In the genomic region with DNA sequence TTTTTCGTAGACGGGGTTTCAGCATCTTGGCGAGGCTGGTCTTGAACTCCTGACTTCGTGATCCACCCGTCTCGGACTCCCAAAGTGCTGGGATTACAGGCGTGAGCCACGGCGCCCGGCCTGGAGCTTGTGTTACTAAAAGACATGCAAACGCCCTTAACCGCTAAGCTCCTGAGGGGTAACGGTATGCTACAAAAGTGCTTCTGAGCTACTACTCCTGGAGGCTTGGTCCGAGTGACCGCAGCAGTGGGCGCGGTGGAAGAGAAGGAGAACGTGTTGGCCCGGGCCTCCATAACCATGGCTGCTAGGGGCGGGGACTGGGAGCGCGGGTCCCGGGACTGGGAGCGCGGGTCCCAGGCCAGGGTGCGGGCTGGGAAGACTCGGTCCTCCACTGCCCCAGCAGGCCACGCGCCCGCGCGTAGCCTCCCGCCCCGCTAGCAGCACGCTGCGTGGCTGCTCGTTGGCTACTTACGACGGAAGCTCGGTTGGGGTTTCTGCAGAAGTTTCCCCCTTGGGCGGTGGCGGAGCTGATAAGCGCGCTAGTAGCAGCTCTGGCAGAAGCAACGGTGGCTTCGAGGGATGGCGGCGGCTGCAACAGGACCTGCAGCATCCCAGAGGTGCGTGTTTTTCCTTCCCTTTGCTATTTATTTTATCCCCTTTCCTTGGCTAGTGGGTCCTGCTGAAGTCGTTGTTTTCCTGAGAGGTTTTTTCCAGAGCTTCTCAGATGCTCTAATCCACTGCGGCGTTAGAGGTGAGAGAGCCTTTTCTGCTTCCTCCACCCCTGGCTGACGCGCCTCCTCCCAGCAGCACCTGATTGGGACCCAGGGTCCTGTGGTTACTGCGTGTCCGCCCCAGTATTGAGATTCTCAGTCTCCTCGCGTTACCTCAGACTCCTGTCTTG, we compare ENCODE assay signal across 1 cellular context.
TF ChIP-seq lines count a peak whose summit lies in the region.

No MANE protein-coding gene starts in this region.

TF ChIP-seq in K562, 482 proteins besides CTCF, POLR2A, EP300 and RAD21 (continued from another document and continues in another):
- no peak for TF ChIP-seq ZNF518B (CRISPR knock-in tag; IDR thresholded peaks at IDR 0.05)
- no peak for TF ChIP-seq THRAP3 (IDR thresholded peaks at IDR 0.05; ENCODE audit: borderline replicate concordance)
- TF ChIP-seq, protein P1, sequence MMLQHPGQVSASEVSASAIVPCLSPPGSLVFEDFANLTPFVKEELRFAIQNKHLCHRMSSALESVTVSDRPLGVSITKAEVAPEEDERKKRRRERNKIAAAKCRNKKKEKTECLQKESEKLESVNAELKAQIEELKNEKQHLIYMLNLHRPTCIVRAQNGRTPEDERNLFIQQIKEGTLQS (IDR thresholded peaks at IDR 0.05) = no peak
- TF ChIP-seq, protein P1 (CRISPR knock-in tag; conservative IDR thresholded peaks at IDR 0.05) = no peak
- peak; percentile 60 for TF ChIP-seq JUND (IDR thresholded peaks at IDR 0.05; ENCODE audit: borderline replicate concordance, low read depth, low read length)
- peak; percentile 55; the same call in 2 of the 3 replicates for TF ChIP-seq JUND (tag; IDR thresholded peaks at IDR 0.05; ENCODE audit: borderline replicate concordance, low read depth, low read length)
- no peak for TF ChIP-seq ZNF3 (CRISPR knock-in tag; IDR thresholded peaks at IDR 0.05)
- TF ChIP-seq NEUROD1 (IDR thresholded peaks at IDR 0.05; ENCODE audit: borderline replicate concordance, low read depth, low read length, partially characterized antibody) = no peak
- peak; percentile 84 for TF ChIP-seq NBN (IDR thresholded peaks at IDR 0.05; ENCODE audit: low read depth)
- peak; percentile 88 for TF ChIP-seq SUPT5H (IDR thresholded peaks at IDR 0.05)
- TF ChIP-seq RBFOX2 (IDR thresholded peaks at IDR 0.05; ENCODE audit: low read depth, low read length) = peak; percentile 95
- TF ChIP-seq SMARCE1 (IDR thresholded peaks at IDR 0.05) = 0 out of 2 replicates have a peak, but pooled peaks have one; percentile 14
- no peak for TF ChIP-seq MCM7 (IDR thresholded peaks at IDR 0.05)
- TF ChIP-seq THRB (CRISPR knock-in tag; conservative IDR thresholded peaks at IDR 0.05) = no peak
- TF ChIP-seq IRF9 (tag; IDR thresholded peaks at IDR 0.05) = no peak
- 0 out of 2 replicates have a peak, but pooled peaks have one; percentile 34 for TF ChIP-seq ZBTB12 (CRISPR knock-in tag; IDR thresholded peaks at IDR 0.05)
- 0 out of 2 replicates have a peak, but pooled peaks have one; percentile 64 for TF ChIP-seq ETV5 (CRISPR knock-in tag; IDR thresholded peaks at IDR 0.05; ENCODE audit: low read depth)
- no peak for TF ChIP-seq SMARCC2 (IDR thresholded peaks at IDR 0.05; ENCODE audit: low read depth)
- no peak; the same call in 1 of the 2 replicates for TF ChIP-seq EGR1 (conservative IDR thresholded peaks at IDR 0.05)
- TF ChIP-seq NCOA1 (IDR thresholded peaks at IDR 0.05; ENCODE audit: low read depth) = peak; percentile 52; the same call in 1 of the 2 replicates
- no peak for TF ChIP-seq ELF2 (CRISPR knock-in tag; IDR thresholded peaks at IDR 0.05)
- TF ChIP-seq SLC30A9 (CRISPR knock-in tag; IDR thresholded peaks at IDR 0.05) = no peak
- TF ChIP-seq ZFX (CRISPR knock-in tag; IDR thresholded peaks at IDR 0.05) = peak; percentile 91
- TF ChIP-seq KDM2B (CRISPR knock-in tag; IDR thresholded peaks at IDR 0.05) = no peak; the same call in 1 of the 2 replicates
- TF ChIP-seq ZNF75A (CRISPR knock-in tag; IDR thresholded peaks at IDR 0.05) = no peak
- no peak for TF ChIP-seq TCFL5 (CRISPR knock-in tag; conservative IDR thresholded peaks at IDR 0.05)
- TF ChIP-seq, protein P2, sequence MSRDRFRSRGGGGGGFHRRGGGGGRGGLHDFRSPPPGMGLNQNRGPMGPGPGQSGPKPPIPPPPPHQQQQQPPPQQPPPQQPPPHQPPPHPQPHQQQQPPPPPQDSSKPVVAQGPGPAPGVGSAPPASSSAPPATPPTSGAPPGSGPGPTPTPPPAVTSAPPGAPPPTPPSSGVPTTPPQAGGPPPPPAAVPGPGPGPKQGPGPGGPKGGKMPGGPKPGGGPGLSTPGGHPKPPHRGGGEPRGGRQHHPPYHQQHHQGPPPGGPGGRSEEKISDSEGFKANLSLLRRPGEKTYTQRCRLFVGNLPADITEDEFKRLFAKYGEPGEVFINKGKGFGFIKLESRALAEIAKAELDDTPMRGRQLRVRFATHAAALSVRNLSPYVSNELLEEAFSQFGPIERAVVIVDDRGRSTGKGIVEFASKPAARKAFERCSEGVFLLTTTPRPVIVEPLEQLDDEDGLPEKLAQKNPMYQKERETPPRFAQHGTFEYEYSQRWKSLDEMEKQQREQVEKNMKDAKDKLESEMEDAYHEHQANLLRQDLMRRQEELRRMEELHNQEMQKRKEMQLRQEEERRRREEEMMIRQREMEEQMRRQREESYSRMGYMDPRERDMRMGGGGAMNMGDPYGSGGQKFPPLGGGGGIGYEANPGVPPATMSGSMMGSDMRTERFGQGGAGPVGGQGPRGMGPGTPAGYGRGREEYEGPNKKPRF (IDR thresholded peaks at IDR 0.05; ENCODE audit: low read depth, low read length) = no peak
- TF ChIP-seq ZNF140 (CRISPR knock-in tag; IDR thresholded peaks at IDR 0.05) = no peak
- TF ChIP-seq, protein P3, sequence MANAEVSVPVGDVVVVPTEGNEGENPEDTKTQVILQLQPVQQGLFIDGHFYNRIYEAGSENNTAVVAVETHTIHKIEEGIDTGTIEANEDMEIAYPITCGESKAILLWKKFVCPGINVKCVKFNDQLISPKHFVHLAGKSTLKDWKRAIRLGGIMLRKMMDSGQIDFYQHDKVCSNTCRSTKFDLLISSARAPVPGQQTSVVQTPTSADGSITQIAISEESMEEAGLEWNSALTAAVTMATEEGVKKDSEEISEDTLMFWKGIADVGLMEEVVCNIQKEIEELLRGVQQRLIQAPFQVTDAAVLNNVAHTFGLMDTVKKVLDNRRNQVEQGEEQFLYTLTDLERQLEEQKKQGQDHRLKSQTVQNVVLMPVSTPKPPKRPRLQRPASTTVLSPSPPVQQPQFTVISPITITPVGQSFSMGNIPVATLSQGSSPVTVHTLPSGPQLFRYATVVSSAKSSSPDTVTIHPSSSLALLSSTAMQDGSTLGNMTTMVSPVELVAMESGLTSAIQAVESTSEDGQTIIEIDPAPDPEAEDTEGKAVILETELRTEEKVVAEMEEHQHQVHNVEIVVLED (CRISPR knock-in tag; IDR thresholded peaks at IDR 0.05) = peak; percentile 94
- TF ChIP-seq, protein P4, sequence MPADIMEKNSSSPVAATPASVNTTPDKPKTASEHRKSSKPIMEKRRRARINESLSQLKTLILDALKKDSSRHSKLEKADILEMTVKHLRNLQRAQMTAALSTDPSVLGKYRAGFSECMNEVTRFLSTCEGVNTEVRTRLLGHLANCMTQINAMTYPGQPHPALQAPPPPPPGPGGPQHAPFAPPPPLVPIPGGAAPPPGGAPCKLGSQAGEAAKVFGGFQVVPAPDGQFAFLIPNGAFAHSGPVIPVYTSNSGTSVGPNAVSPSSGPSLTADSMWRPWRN (IDR thresholded peaks at IDR 0.05; ENCODE audit: low read depth) = no peak
- no peak for TF ChIP-seq RFX1 (IDR thresholded peaks at IDR 0.05)
- TF ChIP-seq, protein P5, sequence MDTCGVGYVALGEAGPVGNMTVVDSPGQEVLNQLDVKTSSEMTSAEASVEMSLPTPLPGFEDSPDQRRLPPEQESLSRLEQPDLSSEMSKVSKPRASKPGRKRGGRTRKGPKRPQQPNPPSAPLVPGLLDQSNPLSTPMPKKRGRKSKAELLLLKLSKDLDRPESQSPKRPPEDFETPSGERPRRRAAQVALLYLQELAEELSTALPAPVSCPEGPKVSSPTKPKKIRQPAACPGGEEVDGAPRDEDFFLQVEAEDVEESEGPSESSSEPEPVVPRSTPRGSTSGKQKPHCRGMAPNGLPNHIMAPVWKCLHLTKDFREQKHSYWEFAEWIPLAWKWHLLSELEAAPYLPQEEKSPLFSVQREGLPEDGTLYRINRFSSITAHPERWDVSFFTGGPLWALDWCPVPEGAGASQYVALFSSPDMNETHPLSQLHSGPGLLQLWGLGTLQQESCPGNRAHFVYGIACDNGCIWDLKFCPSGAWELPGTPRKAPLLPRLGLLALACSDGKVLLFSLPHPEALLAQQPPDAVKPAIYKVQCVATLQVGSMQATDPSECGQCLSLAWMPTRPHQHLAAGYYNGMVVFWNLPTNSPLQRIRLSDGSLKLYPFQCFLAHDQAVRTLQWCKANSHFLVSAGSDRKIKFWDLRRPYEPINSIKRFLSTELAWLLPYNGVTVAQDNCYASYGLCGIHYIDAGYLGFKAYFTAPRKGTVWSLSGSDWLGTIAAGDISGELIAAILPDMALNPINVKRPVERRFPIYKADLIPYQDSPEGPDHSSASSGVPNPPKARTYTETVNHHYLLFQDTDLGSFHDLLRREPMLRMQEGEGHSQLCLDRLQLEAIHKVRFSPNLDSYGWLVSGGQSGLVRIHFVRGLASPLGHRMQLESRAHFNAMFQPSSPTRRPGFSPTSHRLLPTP (IDR thresholded peaks at IDR 0.05; ENCODE audit: borderline replicate concordance, extremely low read depth, insufficient read length) = no peak
- TF ChIP-seq CC2D1A (IDR thresholded peaks at IDR 0.05) = peak; percentile 68
- no peak for TF ChIP-seq ZNF23 (CRISPR knock-in tag; IDR thresholded peaks at IDR 0.05)
- TF ChIP-seq, protein P6, sequence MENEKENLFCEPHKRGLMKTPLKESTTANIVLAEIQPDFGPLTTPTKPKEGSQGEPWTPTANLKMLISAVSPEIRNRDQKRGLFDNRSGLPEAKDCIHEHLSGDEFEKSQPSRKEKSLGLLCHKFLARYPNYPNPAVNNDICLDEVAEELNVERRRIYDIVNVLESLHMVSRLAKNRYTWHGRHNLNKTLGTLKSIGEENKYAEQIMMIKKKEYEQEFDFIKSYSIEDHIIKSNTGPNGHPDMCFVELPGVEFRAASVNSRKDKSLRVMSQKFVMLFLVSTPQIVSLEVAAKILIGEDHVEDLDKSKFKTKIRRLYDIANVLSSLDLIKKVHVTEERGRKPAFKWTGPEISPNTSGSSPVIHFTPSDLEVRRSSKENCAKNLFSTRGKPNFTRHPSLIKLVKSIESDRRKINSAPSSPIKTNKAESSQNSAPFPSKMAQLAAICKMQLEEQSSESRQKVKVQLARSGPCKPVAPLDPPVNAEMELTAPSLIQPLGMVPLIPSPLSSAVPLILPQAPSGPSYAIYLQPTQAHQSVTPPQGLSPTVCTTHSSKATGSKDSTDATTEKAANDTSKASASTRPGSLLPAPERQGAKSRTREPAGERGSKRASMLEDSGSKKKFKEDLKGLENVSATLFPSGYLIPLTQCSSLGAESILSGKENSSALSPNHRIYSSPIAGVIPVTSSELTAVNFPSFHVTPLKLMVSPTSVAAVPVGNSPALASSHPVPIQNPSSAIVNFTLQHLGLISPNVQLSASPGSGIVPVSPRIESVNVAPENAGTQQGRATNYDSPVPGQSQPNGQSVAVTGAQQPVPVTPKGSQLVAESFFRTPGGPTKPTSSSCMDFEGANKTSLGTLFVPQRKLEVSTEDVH (IDR thresholded peaks at IDR 0.05; ENCODE audit: low read depth, partially characterized antibody) = peak; percentile 47
